21 cellular contexts compared by ENCODE assay signal in genomic region chr19:13382633-13382938, GRCh38.
"Had no signal": no experiment of that assay in that cellular context is flagged by ENCODE, and none has a peak within 500 bp of the region (broad histone marks: within the 10 kb centered on the region; RNA-seq: fewer than 3 reads in every experiment).

No MANE protein-coding gene starts in this region.

- H3K27me3 ChIP-seq: colonic mucosa, esophagus squamous epithelium, pancreas, sigmoid colon, testis, upper lobe of left lung had no signal

- H3K4me3 Mint-ChIP-seq: dendritic cell treated with granulocyte-macrophage colony-stimulating factor and Interleukin-4, amounts not matched to agents 40 ng/mL and 50 ng/mL, for 4 days; memory B cell; natural killer cell; stimulated activated effector memory CD8-positive, alpha-beta T cell treated with anti-CD3 and anti-CD28 coated beads, Interleukin-12 subunit alpha, Interleukin-12 subunit beta, amount 100 ng/mL, for 72 hours had no signal

- H3K4me1 ChIP-seq: colonic mucosa, esophagus squamous epithelium, heart right ventricle, pancreas, sigmoid colon, testis, tibial artery, upper lobe of left lung had no signal

- DNase-seq: colonic mucosa; effector memory CD4-positive, alpha-beta T cell; erythroblast; esophagus squamous epithelium; foreskin melanocyte; glutamatergic neuron; heart right ventricle; left cardiac atrium; natural killer cell; pancreas; sigmoid colon; stimulated activated CD4-positive, alpha-beta T cell treated with anti-CD3 and anti-CD28 coated beads, Interleukin-2, amount 100 ng/mL, for 24 hours; stimulated activated CD4-positive, alpha-beta T cell treated with anti-CD3 and anti-CD28 coated beads, Interleukin-4, amount 100 ng/mL, for 24 hours; stimulated activated naive CD8-positive, alpha-beta T cell treated with anti-CD3 and anti-CD28 coated beads, Interleukin-15, Interleukin-2, amounts not matched to agents 100 U/mL and 50 U/mL, for 24 hours; testis; tibial artery; upper lobe of left lung had no signal

- H3K27ac Mint-ChIP-seq: dendritic cell treated with granulocyte-macrophage colony-stimulating factor and Interleukin-4, amounts not matched to agents 40 ng/mL and 50 ng/mL, for 4 days; memory B cell; natural killer cell; stimulated activated effector memory CD8-positive, alpha-beta T cell treated with anti-CD3 and anti-CD28 coated beads, Interleukin-12 subunit alpha, Interleukin-12 subunit beta, amount 100 ng/mL, for 72 hours had no signal

- H3K36me3 ChIP-seq: colonic mucosa, esophagus squamous epithelium, heart right ventricle, pancreas, sigmoid colon, tibial artery, upper lobe of left lung had no signal

- H3K4me1 Mint-ChIP-seq: memory B cell; natural killer cell; stimulated activated effector memory CD8-positive, alpha-beta T cell treated with anti-CD3 and anti-CD28 coated beads, Interleukin-12 subunit alpha, Interleukin-12 subunit beta, amount 100 ng/mL, for 72 hours had no signal

- H3K27me3 Mint-ChIP-seq: dendritic cell treated with granulocyte-macrophage colony-stimulating factor and Interleukin-4, amounts not matched to agents 40 ng/mL and 50 ng/mL, for 4 days had no signal

- H3K9me3 Mint-ChIP-seq: dendritic cell treated with granulocyte-macrophage colony-stimulating factor and Interleukin-4, amounts not matched to agents 40 ng/mL and 50 ng/mL, for 4 days; natural killer cell; stimulated activated effector memory CD8-positive, alpha-beta T cell treated with anti-CD3 and anti-CD28 coated beads, Interleukin-12 subunit alpha, Interleukin-12 subunit beta, amount 100 ng/mL, for 72 hours had no signal

- H3K27ac ChIP-seq: colonic mucosa, esophagus squamous epithelium, pancreas, sigmoid colon, testis, tibial artery, upper lobe of left lung had no signal

- H3K9me3 ChIP-seq: colonic mucosa, esophagus squamous epithelium, heart right ventricle, pancreas, testis, tibial artery, upper lobe of left lung had no signal

- H3K36me3 Mint-ChIP-seq: memory B cell; natural killer cell; stimulated activated effector memory CD8-positive, alpha-beta T cell treated with anti-CD3 and anti-CD28 coated beads, Interleukin-12 subunit alpha, Interleukin-12 subunit beta, amount 100 ng/mL, for 72 hours had no signal

- H3K4me3 ChIP-seq: colonic mucosa, esophagus squamous epithelium, heart right ventricle, lung, pancreas, sigmoid colon, testis, tibial artery, upper lobe of left lung had no signal
